In the genomic region with DNA sequence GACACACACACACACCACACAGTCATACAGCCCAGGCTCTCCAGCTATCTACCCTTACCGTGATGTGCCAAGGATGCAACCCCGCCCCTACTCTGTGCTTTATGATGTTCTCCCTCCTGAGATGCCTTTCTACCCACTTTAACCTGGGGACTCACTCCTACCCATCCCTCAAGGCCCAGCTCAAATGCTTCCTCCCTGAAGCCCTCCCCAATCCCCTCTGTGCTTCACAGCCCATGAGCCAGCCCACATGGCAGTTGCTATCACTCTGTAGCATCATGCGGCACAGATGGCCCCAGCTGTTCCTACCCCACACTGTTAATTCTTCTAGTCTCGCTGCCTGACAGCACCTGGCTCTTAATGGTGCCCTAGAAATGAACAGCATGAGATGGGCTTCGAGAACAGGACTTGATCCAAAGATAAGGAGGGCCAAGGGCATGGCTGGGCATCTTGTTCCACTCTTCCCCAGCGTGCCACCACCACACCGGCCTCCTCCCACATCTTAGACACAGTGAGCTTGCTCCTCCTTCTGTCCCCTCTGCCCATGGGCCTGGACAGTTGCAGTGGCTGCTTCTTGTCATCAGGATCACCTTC, we compare ENCODE assay signal across 18 cellular contexts.
DNase-seq lines count a peak whose midpoint lies in the region; ATAC-seq and TF ChIP-seq lines count a peak whose summit lies in the region.
"Had no signal": no experiment of that assay in that cellular context is flagged by ENCODE, and none has a peak within 500 bp of the region (broad histone marks: within the 10 kb centered on the region; RNA-seq: fewer than 3 reads in every experiment).

No MANE protein-coding gene starts in this region.

- H3K36me3 ChIP-seq in SJCRH30 (no peaks in the 10 kb centered on the region), suprapubic skin (no peaks in the 10 kb centered on the region)
- H3K36me3 ChIP-seq: gastroesophageal sphincter, right lobe of liver, thoracic aorta had no signal

- peak; percentile 77 for DNase-seq in NCI-H1694 treated with DMSO at 0.1 percent for 48 hours (lab: John Stamatoyannopoulos, UW)
- peak; percentile 27 to 39 for DNase-seq in SJCRH30
- peak; percentile 23 for DNase-seq in left lobe of liver (ENCODE audit: low spot score)
- peak; percentile 40 to 56 for DNase-seq in suprapubic skin (ENCODE audit: low spot score in 2 of 2)
- no peak for DNase-seq in AML-193 (lab: John Stamatoyannopoulos, UW)
- DNase-seq: DND-41; effector CD4-positive, alpha-beta T cell; KBM-7; kidney; occipital lobe; SHP77 had no signal

- H3K27me3 ChIP-seq in SJCRH30 (peaks cover 12% of the 10 kb centered on the region), suprapubic skin (peaks cover under 1% of the 10 kb centered on the region)
- H3K27me3 ChIP-seq: right lobe of liver had no signal

- H3K27ac ChIP-seq in SJCRH30 (no peak overlapping the region), suprapubic skin (no peak overlapping the region)
- H3K27ac ChIP-seq: gastroesophageal sphincter, right lobe of liver, thoracic aorta had no signal

- H3K4me1 ChIP-seq in SJCRH30 = no peaks in the 10 kb centered on the region
- H3K4me1 ChIP-seq in suprapubic skin = peaks cover 4% of the 10 kb centered on the region
- H3K4me1 ChIP-seq: gastroesophageal sphincter, right lobe of liver had no signal

- no peak overlapping the region for H3K4me3 ChIP-seq in SJCRH30
- H3K4me3 ChIP-seq in suprapubic skin = no peak overlapping the region
- H3K4me3 ChIP-seq: gastroesophageal sphincter, right lobe of liver, thoracic aorta had no signal

- no peak for ATAC-seq in left lobe of liver
- no peak for ATAC-seq in HG03045 (IDR thresholded peaks at IDR 0.05; ENCODE audit: unreplicated experiment)
- ATAC-seq in GM18858 (IDR thresholded peaks at IDR 0.05; ENCODE audit: unreplicated experiment) = no peak
- ATAC-seq: esophagus mucosa; gastroesophageal sphincter; right lobe of liver; stimulated activated effector memory CD8-positive, alpha-beta T cell treated with anti-CD3 and anti-CD28 coated beads, Interleukin-12 subunit alpha, Interleukin-12 subunit beta, amount 100 ng/mL, for 72 hours had no signal

- 93% methylated on average over 7 of the region's 7 CpGs for WGBS in suprapubic skin

- no peak for TF ChIP-seq POLR2A in suprapubic skin (IDR thresholded peaks at IDR 0.05)

- TF ChIP-seq EP300 in suprapubic skin (IDR thresholded peaks at IDR 0.05) = no peak

- no peak for TF ChIP-seq CTCF in suprapubic skin (IDR thresholded peaks at IDR 0.05)

- no peaks in the 10 kb centered on the region for H3K9me3 ChIP-seq in SJCRH30 (replicated peaks)
- no peaks in the 10 kb centered on the region for H3K9me3 ChIP-seq in suprapubic skin
- H3K9me3 ChIP-seq: right lobe of liver, thoracic aorta had no signal

Comparison
In these comparisons a context has a peak if more than half of its experiments do, and no peak if none do; other contexts are left out.
1. DNase-seq: peak in NCI-H1694 treated with DMSO at 0.1 percent for 48 hours (single experiment), SJCRH30 (2 of 2), left lobe of liver (single experiment) and suprapubic skin (2 of 2); none in AML-193 (0 of 2).